ENCODE assay signal across 17 cellular contexts in genomic region chr2:190538201-190538600, GRCh38.
"Had no signal": no experiment of that assay in that cellular context is flagged by ENCODE, and none has a peak within 500 bp of the region (broad histone marks: within the 10 kb centered on the region; RNA-seq: fewer than 3 reads in every experiment).

No MANE protein-coding gene starts in this region.

- H3K4me3 ChIP-seq: esophagus squamous epithelium, psoas muscle, right lobe of liver, suprapubic skin, thyroid gland, upper lobe of right lung, vagina had no signal

- H3K4me3 Mint-ChIP-seq: nephron progenitor cell; stimulated activated effector memory CD8-positive, alpha-beta T cell treated with anti-CD3 and anti-CD28 coated beads, Interleukin-12 subunit alpha, Interleukin-12 subunit beta, amount 100 ng/mL, for 72 hours had no signal

- FAIRE-seq: colon, islet of Langerhans had no signal

- H3K36me3 ChIP-seq: esophagus squamous epithelium, right lobe of liver, suprapubic skin, thyroid gland, upper lobe of right lung, vagina had no signal

- ATAC-seq: psoas muscle; right lobe of liver; stimulated activated effector memory CD8-positive, alpha-beta T cell treated with anti-CD3 and anti-CD28 coated beads, Interleukin-12 subunit alpha, Interleukin-12 subunit beta, amount 100 ng/mL, for 72 hours; stimulated activated naive CD8-positive, alpha-beta T cell treated with anti-CD3 and anti-CD28 coated beads, Interleukin-15, Interleukin-2, amounts not matched to agents 100 U/mL and 50 U/mL, for 24 hours; upper lobe of right lung had no signal

- H3K27ac ChIP-seq: esophagus squamous epithelium, psoas muscle, right lobe of liver, suprapubic skin, thyroid gland, upper lobe of right lung, vagina had no signal

- H3K4me1 ChIP-seq: psoas muscle, upper lobe of right lung had no signal

- H3K27ac Mint-ChIP-seq: nephron progenitor cell; stimulated activated effector memory CD8-positive, alpha-beta T cell treated with anti-CD3 and anti-CD28 coated beads, Interleukin-12 subunit alpha, Interleukin-12 subunit beta, amount 100 ng/mL, for 72 hours had no signal

- H3K27me3 ChIP-seq: esophagus squamous epithelium, right lobe of liver, suprapubic skin, thyroid gland, upper lobe of right lung, vagina had no signal

- DNase-seq: esophagus squamous epithelium; foreskin fibroblast; kidney glomerular epithelial cell; nephron progenitor cell; psoas muscle; retina; right lobe of liver; stimulated activated CD4-positive, alpha-beta T cell treated with anti-CD3 and anti-CD28 coated beads, Interleukin-4, amount 100 ng/mL, for 1 hour; stimulated activated CD8-positive, alpha-beta memory T cell treated with anti-CD3 and anti-CD28 coated beads, Interleukin-4, amount 100 ng/mL, for 48 hours; stimulated activated naive CD8-positive, alpha-beta T cell treated with anti-CD3 and anti-CD28 coated beads, Interleukin-15, Interleukin-2, amounts not matched to agents 100 U/mL and 50 U/mL, for 24 hours; thyroid gland; upper lobe of right lung had no signal

- H3K9me3 ChIP-seq: thyroid gland had no signal
